ENCODE assay signal across 9 cellular contexts in the genomic region with DNA sequence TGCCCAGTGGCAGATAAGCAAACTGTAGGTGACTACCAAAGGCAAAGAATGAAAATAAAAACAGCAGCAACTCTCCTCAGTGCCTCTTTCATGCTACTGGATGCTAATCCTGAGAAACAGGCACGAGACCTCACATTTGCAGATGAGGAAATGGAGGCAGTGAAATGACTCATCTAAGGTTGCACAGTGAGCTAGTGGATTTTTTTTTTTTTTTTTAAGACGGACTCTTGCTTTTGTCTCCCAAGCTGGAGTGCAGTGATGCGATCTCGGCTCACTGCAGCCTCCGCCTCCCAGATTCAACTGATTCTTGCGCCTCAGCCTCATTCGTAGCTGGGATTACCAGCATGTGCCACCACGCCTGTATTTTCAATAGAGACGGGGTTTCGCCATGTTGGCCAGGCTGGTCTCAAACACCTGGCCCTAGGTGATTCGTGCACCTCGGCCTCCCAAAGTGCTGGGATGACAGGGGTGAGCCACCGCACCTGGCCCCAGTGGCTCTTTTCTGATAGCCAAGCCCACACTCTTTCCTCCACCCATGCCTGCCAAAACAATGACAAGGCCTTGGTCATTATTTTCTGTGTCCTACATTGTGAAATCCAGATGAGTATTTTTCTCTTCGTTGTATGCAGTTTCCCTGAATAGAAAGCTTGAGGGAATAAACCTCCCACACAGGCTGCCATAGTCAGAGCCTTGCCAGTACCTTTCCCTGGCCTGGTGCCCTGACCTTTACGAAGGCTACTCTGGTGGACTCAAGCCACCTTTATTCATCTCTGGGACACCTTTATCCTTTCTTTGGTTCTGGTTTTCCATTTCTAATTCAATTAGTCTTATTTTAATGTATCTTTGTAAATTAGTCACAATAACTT. TPM values are rescaled to one million over a fixed set of nuclear protein-coding genes. Genes with fewer than 3 reads are reported as not detected.
DNase-seq lines count a peak whose midpoint lies in the region; ATAC-seq, FAIRE-seq and TF ChIP-seq lines count a peak whose summit lies in the region.
"Had no signal": no experiment of that assay in that cellular context is flagged by ENCODE, and none has a peak within 500 bp of the region (broad histone marks: within the 10 kb centered on the region; RNA-seq: fewer than 3 reads in every experiment).

No MANE protein-coding gene starts in this region.

- no peaks in the 10 kb centered on the region for H3K36me3 ChIP-seq in K562 (ENCODE audit: control insufficient read depth, insufficient read depth, low read length)
- H3K36me3 ChIP-seq: SJSA1 had no signal

- CTCF ChIA-PET in K562 (lab: Yijun Ruan, JAX; ENCODE audit: low intra/inter-chr PET ratio): no interaction called here

- POLR2A ChIA-PET in K562 (lab: Yijun Ruan, JAX): interaction anchor here (0.6 kb wide), 1 partner anchor 154 kb away, joined by 3 read pairs; no protein-coding TSS in a partner anchor

- H2AFZ ChIP-seq in K562 (ENCODE audit: low read depth, low read length): no peak overlapping the region

- intact Hi-C loops in K562 (cut with micrococcal nuclease): no loop called here

- no peak overlapping the region for H3K9ac ChIP-seq in K562 (ENCODE audit: insufficient read depth in 1 of 2, low read depth in 2 of 2, low read length in 2 of 2)

- H3K27ac Mint-ChIP-seq in chondrocyte (ENCODE audit: unreplicated experiment): no peak overlapping the region

- peak; percentile 66 for ATAC-seq in GM19397 (IDR thresholded peaks at IDR 0.05; ENCODE audit: unreplicated experiment)
- ATAC-seq in HG03135 (IDR thresholded peaks at IDR 0.05; ENCODE audit: unreplicated experiment): peak; percentile 65
- ATAC-seq in K562: no peak

- no peak overlapping the region for H3K4me3 ChIP-seq in K562
- H3K4me3 ChIP-seq: SJSA1 had no signal

- DNase-seq in GM10266 (ENCODE audit: extremely low spot score) (peak; percentile 55), K562 (ENCODE audit: extremely low read depth in 1 of 4, low spot score in 3 of 4) (no peak), epidermal melanocyte (ENCODE audit: insufficient read length, low spot score) (no peak), NCI-H82 treated with DMSO at 0.1 percent for 48 hours (lab: John Stamatoyannopoulos, UW; ENCODE audit: unreplicated experiment) (no peak), chondrocyte (ENCODE audit: low spot score) (no peak)
- DNase-seq in activated CD8-positive, alpha-beta memory T cell treated with anti-CD3 and anti-CD28 coated beads for 24 hours: no peak

- TF ChIP-seq POLR2A in K562 (conservative IDR thresholded peaks at IDR 0.05): no peak

- no peaks in the 10 kb centered on the region for H3K9me3 ChIP-seq in K562 (replicated peaks; ENCODE audit: control insufficient read depth, insufficient read depth, low read depth, low read length)
- H3K9me3 ChIP-seq: SJSA1 had no signal

- H3K79me2 ChIP-seq in K562 (ENCODE audit: control insufficient read depth, insufficient read depth, low read length): no peaks in the 10 kb centered on the region; the same call in 2 of the 3 replicates

- H3K4me3 Mint-ChIP-seq in chondrocyte (ENCODE audit: unreplicated experiment): no peak overlapping the region

- TF ChIP-seq CTCF in GM10266 (IDR thresholded peaks at IDR 0.05; ENCODE audit: control insufficient read depth, insufficient read depth, low read depth, missing control alignments) (no peak), K562 (IDR thresholded peaks at IDR 0.05 in 2 of 3, conservative IDR thresholded peaks at IDR 0.05 in 1 of 3; ENCODE audit: insufficient read depth in 2 of 3, low read depth in 1 of 3, low read length in 3 of 3) (no peak), chondrocyte (IDR thresholded peaks at IDR 0.05) (no peak)

- no peaks in the 10 kb centered on the region for H3K9me3 Mint-ChIP-seq in chondrocyte (ENCODE audit: low read depth)

- WGBS in K562 (ENCODE audit: insufficient coverage, low coverage, missing lambda C conversion rate): 55% methylated on average over 14 of the region's 15 CpGs

- H3K27me3 ChIP-seq in K562 (ENCODE audit: control insufficient read depth in 2 of 2, insufficient read depth in 2 of 2, low read length in 2 of 2): no peaks in the 10 kb centered on the region
- H3K27me3 ChIP-seq: SJSA1 had no signal

- peaks cover 3 to 16% of the 10 kb centered on the region in 2 experiments; a peak in 4 of 5 replicates for H3K4me1 ChIP-seq in K562 (replicated peaks in 1 of 2; ENCODE audit: control insufficient read depth in 2 of 2, insufficient read depth in 2 of 2, low read length in 2 of 2)

- no peak for TF ChIP-seq RAD21 in K562 (CRISPR knock-in tag; conservative IDR thresholded peaks at IDR 0.05 in 1 of 2, IDR thresholded peaks at IDR 0.05 in 1 of 2)

- H4K20me1 ChIP-seq in K562 (replicated peaks; ENCODE audit: control insufficient read depth, insufficient read depth, low read length): no peaks in the 10 kb centered on the region

- no peak overlapping the region for H3K4me2 ChIP-seq in K562 (ENCODE audit: insufficient read depth, low read length)

- BruUV-seq in K562 (replicated peaks; lab: Mats Ljungman, UMichigan): no TSS peak

- peaks cover 1% of the 10 kb centered on the region for H3K4me1 Mint-ChIP-seq in chondrocyte (ENCODE audit: low read depth)

- no peak overlapping the region for H3K27ac ChIP-seq in K562 (ENCODE audit: extremely low read depth, low read depth, low read length)
- H3K27ac ChIP-seq: SJSA1 had no signal

- no peaks in the 10 kb centered on the region for H3K36me3 Mint-ChIP-seq in chondrocyte (ENCODE audit: low read depth)

- FAIRE-seq in K562 (lab: Jason Lieb, UNC): no peak

- in situ Hi-C loops in K562 (cut with MboI): no loop called here

- TF ChIP-seq EP300 in K562 (IDR thresholded peaks at IDR 0.05; ENCODE audit: low read length): no peak

- H3K27me3 Mint-ChIP-seq in chondrocyte (ENCODE audit: low read depth): no peaks in the 10 kb centered on the region

- H3K9me1 ChIP-seq in K562 (ENCODE audit: control insufficient read depth, insufficient read depth, low read length): no peaks in the 10 kb centered on the region

TF ChIP-seq in K562, 482 proteins besides CTCF, POLR2A, EP300 and RAD21:
- TF ChIP-seq BHLHE40 (IDR thresholded peaks at IDR 0.05; ENCODE audit: low read length): peak; percentile 43; the same call in 1 of the 2 replicates
- TF ChIP-seq ILF3 (IDR thresholded peaks at IDR 0.05; ENCODE audit: borderline replicate concordance): no peak
- peak; percentile 28; the same call in 1 of the 2 replicates for TF ChIP-seq ATF3 (IDR thresholded peaks at IDR 0.05)
- no peak for TF ChIP-seq ATF3 (CRISPR knock-in tag; conservative IDR thresholded peaks at IDR 0.05)

RNA-seq across cellular contexts. Expression of gene DOCK2, which starts 19.3 kb away (rescaled TPM):
- 21.2 and 25.8 TPM in 2 replicates for total RNA-seq in K562 (2011; cell fraction: chromatin; rRNA removed; ENCODE audit: low replicate concordance)
- 10.1 and 11.8 TPM in 2 replicates for total RNA-seq in K562 (2011; cell fraction: nucleolus; rRNA removed)
- total RNA-seq in K562 (2011; cell fraction: nucleoplasm; rRNA removed): 10.5 and 17.9 TPM in 2 replicates
- total RNA-seq in K562 (2014; rRNA removed): 23.2 and 23.7 TPM in 2 replicates
- 20.2 and 20.5 TPM in 2 replicates for total RNA-seq in K562 (2014; rRNA removed; fragmentation: Illumina TruSeq; extraction: Trizol)
- total RNA-seq in K562 (2015; rRNA removed; fragmentation: Illumina TruSeq; extraction: Trizol): 39.9 and 42.6 TPM in 2 replicates
- total RNA-seq in K562 (2021): 28.2 and 29.1 TPM in 2 replicates
- polyA plus RNA-seq in K562 (2011; rRNA removed): 9.8 and 35.1 TPM in 2 replicates
- 7.3 and 32.1 TPM in 2 replicates for polyA plus RNA-seq in K562 (2011; cell fraction: cytosol; rRNA removed)
- polyA plus RNA-seq in K562 (2011; cell fraction: nucleus; rRNA removed): 25.0 and 96.7 TPM in 2 replicates
- 26.6 and 45.1 TPM in 2 replicates for polyA plus RNA-seq in K562 (2012)
- polyA plus RNA-seq in K562 (2014; fragmentation: Illumina TruSeq; extraction: Trizol): 18.2 and 20.7 TPM in 2 replicates
- 1 to 10 TPM; 4.5 to 9.0 TPM for polyA plus RNA-seq in K562 (2014; fragmentation: Nextera tagmentation; extraction: Ambion mirVana)
- 14.0 and 16.5 TPM in 2 replicates for polyA plus RNA-seq in K562 (2014; rRNA removed)
- 30.6 and 103 TPM in 2 replicates for polyA minus RNA-seq in K562 (2011; rRNA and poly(A)+ RNA removed)
- polyA minus RNA-seq in K562 (2011; cell fraction: cytosol; rRNA and poly(A)+ RNA removed): 14.0 and 36.2 TPM in 2 replicates
- polyA minus RNA-seq in K562 (2011; cell fraction: nucleus; rRNA and poly(A)+ RNA removed): 30.3 and 123 TPM in 2 replicates
- 2.0 to 11.8 TPM (median 3.1 TPM) in 3 replicates for total RNA-seq in chondrocyte
